ENCODE assay signal across 26 cellular contexts in the genomic region with DNA sequence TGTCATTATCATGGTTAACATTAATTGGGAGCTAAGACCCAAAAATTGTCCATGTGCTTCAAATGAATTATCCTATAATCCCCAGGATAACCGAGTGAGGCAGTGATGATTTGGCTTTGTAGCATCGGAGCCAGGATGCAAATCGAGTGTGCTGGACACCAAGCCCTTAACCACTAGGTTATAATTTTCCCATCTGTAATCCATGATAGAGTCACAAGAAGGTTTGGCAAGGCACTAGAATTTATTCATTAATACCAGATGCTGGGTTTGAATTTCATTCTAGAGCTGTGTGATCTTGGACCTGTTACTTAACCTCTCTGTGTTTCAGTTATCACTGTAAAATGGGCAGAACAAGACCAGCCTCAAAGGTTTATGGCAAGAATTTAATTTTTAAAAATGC. TPM values are rescaled to one million over a fixed set of nuclear protein-coding genes. Genes with fewer than 3 reads are reported as not detected.
DNase-seq lines count a peak whose midpoint lies in the region; ATAC-seq and TF ChIP-seq lines count a peak whose summit lies in the region.
"Had no signal": no experiment of that assay in that cellular context is flagged by ENCODE, and none has a peak within 500 bp of the region (broad histone marks: within the 10 kb centered on the region; RNA-seq: fewer than 3 reads in every experiment).

No MANE protein-coding gene starts in this region.

- no peak overlapping the region for H3K9ac ChIP-seq in IMR-90 (ENCODE audit: low read depth, low read length)
- H3K9ac ChIP-seq in adipocyte (ENCODE audit: low read length) = no peak overlapping the region
- H3K9ac ChIP-seq in mesenchymal stem cell (ENCODE audit: low read length) = peak overlapping the region; percentile 97

- H2BK12ac ChIP-seq in mesenchymal stem cell (ENCODE audit: low read length in 2 of 2) = no peak overlapping the region

- peaks cover 32 to 38% of the 10 kb centered on the region in 2 donors for H3K4me1 Mint-ChIP-seq in effector memory CD8-positive, alpha-beta T cell (ENCODE audit: low read depth in 2 of 2)

- H4K91ac ChIP-seq in IMR-90 (ENCODE audit: insufficient read depth, low read depth, low read length) (peak overlapping the region; percentile 41; the same call in 1 of the 2 replicates), mesenchymal stem cell (ENCODE audit: low read length) (no peak overlapping the region)

- H2AFZ ChIP-seq in IMR-90 (replicated peaks; ENCODE audit: low read length, poor library complexity) = no peak overlapping the region
- no peak overlapping the region for H2AFZ ChIP-seq in mesenchymal stem cell (ENCODE audit: low read depth, low read length)
- H2AFZ ChIP-seq: hepatocyte had no signal

- intact Hi-C loops in IMR-90 (cut with micrococcal nuclease) (no loop called here), sciatic nerve (cut with DNase I) (no loop called here)

- H2AK9ac ChIP-seq in IMR-90 (replicated peaks; ENCODE audit: low read depth, low read length, poor library complexity) = no peak overlapping the region

- peak overlapping the region; percentile 93; the same call in 1 of the 3 replicates for H2BK15ac ChIP-seq in IMR-90 (ENCODE audit: low read depth, low read length)
- H2BK15ac ChIP-seq in mesenchymal stem cell (ENCODE audit: low read depth, poor library complexity, severe bottlenecking) = no peak overlapping the region

- no peaks in the 10 kb centered on the region for H3K27me3 Mint-ChIP-seq in effector memory CD8-positive, alpha-beta T cell
- H3K27me3 Mint-ChIP-seq: CD4-positive, alpha-beta T cell had no signal

- no peak overlapping the region for H3K4me3 Mint-ChIP-seq in effector memory CD8-positive, alpha-beta T cell

- H3K79me1 ChIP-seq in IMR-90 (ENCODE audit: low read depth in 1 of 2, low read length in 2 of 2) = peaks cover 4 to 9% of the 10 kb centered on the region in 2 experiments; a peak in 2 of 4 replicates
- H3K79me1 ChIP-seq in mesenchymal stem cell (replicated peaks; ENCODE audit: low read length, poor library complexity, severe bottlenecking) = no peaks in the 10 kb centered on the region

- H3K4me3 ChIP-seq in IMR-90 (ENCODE audit: insufficient read depth, low read depth, low read length) = no peak overlapping the region
- no peak overlapping the region for H3K4me3 ChIP-seq in adipocyte (ENCODE audit: low read length)
- H3K4me3 ChIP-seq in mesenchymal stem cell (ENCODE audit: insufficient read depth in 1 of 2, low read depth in 1 of 2, low read length in 2 of 2) = no peak overlapping the region
- H3K4me3 ChIP-seq: adrenal gland, gastrocnemius medialis, hepatocyte, ovary, SK-N-MC, tibial nerve had no signal

- no peak for TF ChIP-seq POLR2A in IMR-90 (IDR thresholded peaks at IDR 0.05; ENCODE audit: low read depth, low read length)

- H3K18ac ChIP-seq in IMR-90 (ENCODE audit: low read depth, low read length) = no peak overlapping the region
- no peak overlapping the region for H3K18ac ChIP-seq in mesenchymal stem cell (ENCODE audit: low read depth in 1 of 2, low read length in 2 of 2)

- no peak overlapping the region for H3K27ac Mint-ChIP-seq in effector memory CD8-positive, alpha-beta T cell
- H3K27ac Mint-ChIP-seq: activated T-cell treated with anti-CD3 and anti-CD28 coated beads, Interleukin-2, amount 50 U/mL, for 72 hours; CD4-positive, alpha-beta T cell; nephron progenitor cell had no signal

- WGBS in IMR-90 (ENCODE audit: extremely low coverage in 2 of 2, insufficient read length in 1 of 2), 2 experiments = no CpG with 5 or more reads among the region's 3 CpGs
- WGBS in mesenchymal stem cell = 96% methylated on average over 3 of the region's 3 CpGs

- H2AK5ac ChIP-seq in IMR-90 (ENCODE audit: low read depth, low read length) (peak overlapping the region; percentile 95; the same call in 1 of the 2 replicates), mesenchymal stem cell (ENCODE audit: low read length, severe bottlenecking) (no peak overlapping the region)

- H3K4ac ChIP-seq in IMR-90 (ENCODE audit: low read depth, low read length) (peak overlapping the region; percentile 48; the same call in 1 of the 2 replicates), mesenchymal stem cell (ENCODE audit: low read depth in 1 of 2, low read length in 2 of 2) (no peak overlapping the region)

- H4K8ac ChIP-seq in IMR-90 (ENCODE audit: low read depth in 2 of 2, low read length in 2 of 2) (no peak overlapping the region), mesenchymal stem cell (ENCODE audit: low read length) (no peak overlapping the region)

- H3K14ac ChIP-seq in IMR-90 (replicated peaks; ENCODE audit: low read depth, low read length) (no peak overlapping the region), mesenchymal stem cell (ENCODE audit: low read length in 2 of 2) (no peak overlapping the region)

- in situ Hi-C loops in IMR-90 (cut with MboI; ENCODE audit: low sequenced_read_pairs) = no loop called here

- dilution Hi-C loops in IMR-90 (cut with HindIII; ENCODE audit: low sequenced_read_pairs, unreplicated experiment) = no loop called here

- no peaks in the 10 kb centered on the region for H3K9me3 Mint-ChIP-seq in effector memory CD8-positive, alpha-beta T cell
- H3K9me3 Mint-ChIP-seq: activated T-cell treated with anti-CD3 and anti-CD28 coated beads, Interleukin-2, amount 50 U/mL, for 72 hours; brain; CD4-positive, alpha-beta T cell had no signal

- H2BK120ac ChIP-seq in IMR-90 (ENCODE audit: low read depth, low read length) (peak overlapping the region; percentile 61), mesenchymal stem cell (ENCODE audit: low read depth, low read length) (no peak overlapping the region)

- POLR2A ChIA-PET in IMR-90 (lab: Charles Lee; ENCODE audit: unreplicated experiment) = no interaction called here

- H3K27ac ChIP-seq in IMR-90 (ENCODE audit: insufficient read depth, low read length) (no peak overlapping the region), mesenchymal stem cell (ENCODE audit: low read length, poor library complexity, severe bottlenecking) (no peak overlapping the region)
- H3K27ac ChIP-seq: adrenal gland, HL-60, ovary, SK-N-MC, tibial nerve had no signal

- H2BK5ac ChIP-seq in IMR-90 (ENCODE audit: low read depth, low read length, poor library complexity, severe bottlenecking) (no peak overlapping the region), mesenchymal stem cell (ENCODE audit: low read depth, low read length, poor library complexity, severe bottlenecking) (no peak overlapping the region)

- ATAC-seq in IMR-90 (ENCODE audit: low read depth) = no peak
- ATAC-seq in sciatic nerve = no peak
- no peak for ATAC-seq in effector memory CD8-positive, alpha-beta T cell (replicated peaks)
- ATAC-seq: activated T-cell treated with anti-CD3 and anti-CD28 coated beads, Interleukin-2, amount 50 U/mL, for 72 hours; gastrocnemius medialis had no signal

- H3K4me1 ChIP-seq in IMR-90 (ENCODE audit: control insufficient read depth, insufficient read depth, low read length) (peaks cover 17% of the 10 kb centered on the region), adipocyte (ENCODE audit: control insufficient read depth, insufficient read depth, low read length) (peaks cover 43% of the 10 kb centered on the region), mesenchymal stem cell (ENCODE audit: control insufficient read depth, insufficient read depth, low read depth, low read length) (peaks cover 11% of the 10 kb centered on the region)

- H3K9me3 ChIP-seq in IMR-90 (ENCODE audit: control insufficient read depth, insufficient read depth, low read length) = no peaks in the 10 kb centered on the region
- no peaks in the 10 kb centered on the region for H3K9me3 ChIP-seq in adipocyte (ENCODE audit: control insufficient read depth, low read length)
- H3K9me3 ChIP-seq in mesenchymal stem cell (ENCODE audit: control insufficient read depth, low read length) = no peaks in the 10 kb centered on the region
- H3K9me3 ChIP-seq: adrenal gland, gastrocnemius medialis, ovary, tibial nerve had no signal

- DNase-seq in EH (ENCODE audit: low read depth) (peak; percentile 58), IMR-90 (no peak), adipocyte (ENCODE audit: low read depth) (peak; percentile 9), mesenchymal stem cell (no peak), sciatic nerve (ENCODE audit: low spot score) (no peak), D341Med (ENCODE audit: low spot score) (no peak)
- no peak for DNase-seq in effector memory CD8-positive, alpha-beta T cell
- DNase-seq: activated CD4-positive, alpha-beta T cell treated with anti-CD3 and anti-CD28 coated beads, Interleukin-2, amount 50 U/mL, for 4 hours; activated naive CD4-positive, alpha-beta T cell; activated T-cell treated with anti-CD3 and anti-CD28 coated beads, Interleukin-2, amount 50 U/mL, for 72 hours; adrenal gland; CD4-positive, alpha-beta T cell; gastrocnemius medialis; mammary epithelial cell; NCI-H1105; NCI-H1930; NCI-H526 treated with DMSO at 0.1 percent for 48 hours; nephron progenitor cell; ovary; retina; stimulated activated CD4-positive, alpha-beta T cell treated with anti-CD3 and anti-CD28 coated beads, Interleukin-2, amount 100 ng/mL, for 24 hours had no signal

- no TSS peak for BruUV-seq in IMR-90 (replicated peaks; lab: Mats Ljungman, UMichigan)

- CTCF ChIA-PET in IMR-90 (lab: Yijun Ruan, JAX) = no interaction called here

- TF ChIP-seq RAD21 in IMR-90 (IDR thresholded peaks at IDR 0.05; ENCODE audit: low read length) = no peak

- H3K9me1 ChIP-seq in IMR-90 (ENCODE audit: insufficient read depth, low read length) = no peaks in the 10 kb centered on the region

- H4K20me1 ChIP-seq in IMR-90 (ENCODE audit: insufficient read depth, low read length) = no peaks in the 10 kb centered on the region

- TF ChIP-seq CTCF in IMR-90 (conservative IDR thresholded peaks at IDR 0.05; ENCODE audit: low read depth, low read length) = no peak

- H3K36me3 ChIP-seq in IMR-90 (ENCODE audit: control insufficient read depth, insufficient read depth, low read length) (no peaks in the 10 kb centered on the region), adipocyte (ENCODE audit: control insufficient read depth, insufficient read depth, low read length, severe bottlenecking) (no peaks in the 10 kb centered on the region), mesenchymal stem cell (ENCODE audit: control insufficient read depth in 1 of 2, insufficient read depth in 2 of 2, low read depth in 1 of 2, low read length in 2 of 2) (no peaks in the 10 kb centered on the region)
- H3K36me3 ChIP-seq: adrenal gland, gastrocnemius medialis, ovary, tibial nerve had no signal

- H3K27me3 ChIP-seq in IMR-90 (ENCODE audit: control insufficient read depth, insufficient read depth, low read length) (no peaks in the 10 kb centered on the region), adipocyte (replicated peaks; ENCODE audit: control insufficient read depth, insufficient read depth, low read length) (no peaks in the 10 kb centered on the region), mesenchymal stem cell (ENCODE audit: control insufficient read depth in 1 of 2, insufficient read depth in 1 of 2, low read length in 2 of 2) (no peaks in the 10 kb centered on the region)
- H3K27me3 ChIP-seq: adrenal gland, gastrocnemius medialis, hepatocyte, ovary, tibial nerve had no signal

- H4K5ac ChIP-seq in IMR-90 (ENCODE audit: low read depth, low read length) = no peak overlapping the region

- H3K36me3 Mint-ChIP-seq in effector memory CD8-positive, alpha-beta T cell (ENCODE audit: insufficient read depth) = peaks cover 14% of the 10 kb centered on the region
- H3K36me3 Mint-ChIP-seq: brain had no signal

- H2BK20ac ChIP-seq in IMR-90 (ENCODE audit: low read depth, low read length) = 0 out of 2 replicates have a peak overlapping the region, but pooled peaks have one; percentile 51

- H3K4me2 ChIP-seq in IMR-90 (ENCODE audit: low read depth, low read length) (no peak overlapping the region), mesenchymal stem cell (ENCODE audit: low read length, poor library complexity, severe bottlenecking) (no peak overlapping the region)
- H3K4me2 ChIP-seq: hepatocyte had no signal

- no peak overlapping the region for H3K56ac ChIP-seq in IMR-90 (ENCODE audit: extremely low read depth, insufficient read depth, low read length)

- no peak overlapping the region for H3K23ac ChIP-seq in IMR-90 (ENCODE audit: low read depth, low read length)
- H3K23ac ChIP-seq in mesenchymal stem cell (ENCODE audit: low read length in 2 of 2) = no peak overlapping the region

RNA-seq across cellular contexts. Expression of a gene that starts 21.0 kb away (rescaled TPM):
- total RNA-seq in IMR-90 (2012; rRNA removed) (1,331 and 2,388 TPM in 2 replicates), sciatic nerve (373 TPM)
- polyA plus RNA-seq in IMR-90 (2012; rRNA removed) = 1,631 and 2,066 TPM in 2 replicates
- polyA plus RNA-seq in IMR-90 (2012; cell fraction: cytosol; rRNA removed) = 248 and 281 TPM in 2 replicates
- 53.9 and 506 TPM in 2 replicates for polyA plus RNA-seq in IMR-90 (2012; cell fraction: nucleus; rRNA removed; ENCODE audit: low replicate concordance)
- 1,059 TPM for polyA plus RNA-seq in mesenchymal stem cell (2013, experiment 1 of 2)
- 1,073 TPM for polyA plus RNA-seq in mesenchymal stem cell (2013, experiment 2 of 2)

Comparison
In these comparisons a context has a peak if more than half of its experiments do, and no peak if none do; other contexts are left out.
1. DNase-seq: peak in EH (single experiment) and adipocyte (single experiment); none in IMR-90 (single experiment), mesenchymal stem cell (single experiment), sciatic nerve (single experiment), D341Med (single experiment) and effector memory CD8-positive, alpha-beta T cell (0 of 3).